ENCODE assay signal across 1 cellular context in the genomic region with DNA sequence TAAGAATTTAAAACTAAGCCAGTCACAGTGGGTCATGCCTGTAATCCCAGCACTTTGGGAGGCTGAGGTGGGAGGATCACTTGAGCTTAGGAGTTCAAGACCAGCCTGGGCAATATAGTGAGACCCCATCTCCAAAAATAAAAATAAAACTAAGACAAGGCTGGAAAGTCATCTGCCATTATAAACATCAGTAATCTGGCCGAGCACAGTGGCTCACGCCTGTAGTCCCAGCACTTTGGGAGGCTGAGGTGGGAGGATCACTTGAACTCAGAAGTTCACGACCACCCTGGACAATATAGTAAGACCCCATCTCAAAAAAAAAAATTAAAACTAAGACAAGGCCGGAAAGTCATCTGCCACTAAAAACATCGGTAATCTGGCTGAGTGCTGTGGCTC.
TF ChIP-seq lines count a peak whose summit lies in the region.

No MANE protein-coding gene starts in this region.

TF ChIP-seq in HepG2, 621 proteins besides CTCF, POLR2A, EP300 and RAD21:
- TF ChIP-seq HDAC1 (CRISPR knock-in tag; IDR thresholded peaks at IDR 0.05), result peak; percentile 27; the same call in 1 of the 2 replicates
- peak; percentile 58 for TF ChIP-seq ZMYM3 (CRISPR knock-in tag; IDR thresholded peaks at IDR 0.05)
- TF ChIP-seq ZNF121 (CRISPR knock-in tag; IDR thresholded peaks at IDR 0.05), result peak; percentile 94
- TF ChIP-seq ZNF770 (CRISPR knock-in tag; IDR thresholded peaks at IDR 0.05), result peak; percentile 52; the same call in 1 of the 2 replicates
- TF ChIP-seq ZMAT3 (CRISPR knock-in tag; conservative IDR thresholded peaks at IDR 0.05), result 0 out of 2 replicates have a peak, but pooled peaks have one; percentile 11
TF ChIP-seq in HepG2: peak in this region for 5; not testable (repeated sequence) for 616.
